Comparison of ENCODE assay signal across 8 cellular contexts in the genomic region with DNA sequence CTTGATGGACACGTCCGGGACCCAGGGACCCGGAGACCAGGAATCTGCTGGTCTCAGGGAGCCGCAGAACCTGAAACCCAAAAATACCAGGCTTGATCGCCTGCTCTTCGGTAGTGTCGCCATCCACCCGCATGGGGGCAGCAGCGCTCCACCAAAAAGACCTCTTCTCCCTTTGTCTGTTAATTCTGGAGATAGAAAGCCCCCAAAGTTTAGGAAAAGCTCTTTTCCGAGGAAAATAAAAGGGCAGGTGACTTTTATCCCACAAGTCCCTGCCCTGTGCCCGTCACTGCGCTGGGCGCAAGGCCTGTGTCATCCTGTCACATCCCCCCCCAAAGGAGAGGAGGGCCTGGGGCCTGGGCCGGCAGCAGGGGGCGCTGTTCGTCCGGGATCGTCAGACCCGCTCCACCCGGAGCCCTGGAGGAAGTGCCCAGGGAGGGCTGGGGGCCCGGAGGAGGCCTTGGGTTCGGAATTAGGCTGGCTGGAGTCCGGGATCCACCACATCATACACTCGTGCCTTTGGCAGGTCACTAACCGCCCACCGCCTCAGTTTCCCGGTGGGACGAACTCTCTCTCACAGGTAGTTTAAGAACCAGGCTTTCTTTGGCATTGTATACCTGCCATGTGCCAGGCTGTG. TPM values are rescaled to one million over a fixed set of nuclear protein-coding genes. Genes with fewer than 3 reads are reported as not detected.
DNase-seq lines count a peak whose midpoint lies in the region; ATAC-seq and TF ChIP-seq lines count a peak whose summit lies in the region.

No MANE protein-coding gene starts in this region.

- no TSS peak for BruUV-seq in Calu3 (replicated peaks; lab: Mats Ljungman, UMichigan)

- H3K4me3 ChIP-seq in foreskin fibroblast (ENCODE audit: low read depth in 1 of 2, low read length in 2 of 2) = peak overlapping the region; percentile 32 to 58
- H3K4me3 ChIP-seq in neuron (ENCODE audit: low read length) = peak overlapping the region; percentile 23
- peak overlapping the region; percentile 54 to 74 for H3K4me3 ChIP-seq in stomach smooth muscle (ENCODE audit: low read length in 2 of 2)

- H3K36me3 Mint-ChIP-seq in Calu3 (ENCODE audit: insufficient read depth, unreplicated experiment) = peaks cover 42% of the 10 kb centered on the region

- H3K4me1 ChIP-seq in neuron (ENCODE audit: insufficient read depth, low read length) (peaks cover 11% of the 10 kb centered on the region), stomach smooth muscle (ENCODE audit: control insufficient read depth, insufficient read depth, low read length) (peaks cover 17% of the 10 kb centered on the region)

- peak overlapping the region; percentile 96 for H3K27ac Mint-ChIP-seq in Calu3 (ENCODE audit: unreplicated experiment)

- H3K36me3 ChIP-seq in neuron (ENCODE audit: insufficient read depth, low read length) (no peaks in the 10 kb centered on the region), stomach smooth muscle (ENCODE audit: control insufficient read depth in 2 of 2, insufficient read depth in 2 of 2, low read length in 2 of 2) (no peaks in the 10 kb centered on the region)

- peak; percentile 89 for DNase-seq in Calu3
- DNase-seq in KG1 (lab: John Stamatoyannopoulos, UW) = peak; percentile 88
- DNase-seq in SHP77 treated with DMSO at 0.1 percent for 48 hours (lab: John Stamatoyannopoulos, UW) = peak; percentile 66
- DNase-seq in activated gamma-delta T cell (lab: John Stamatoyannopoulos, UW) = peak; percentile 72
- peak; percentile 60 to 87 for DNase-seq in foreskin fibroblast

- peak overlapping the region; percentile 59 for H2AFZ ChIP-seq in neuron (ENCODE audit: low read depth, low read length)

- peak overlapping the region; percentile 67 for H3K27ac ChIP-seq in stomach smooth muscle (ENCODE audit: low read length)

- H3K27me3 ChIP-seq in neuron (ENCODE audit: insufficient read depth, low read length) (no peaks in the 10 kb centered on the region), stomach smooth muscle (ENCODE audit: control insufficient read depth in 1 of 2, insufficient read depth in 2 of 2, low read length in 2 of 2) (no peaks in the 10 kb centered on the region)

- H3K4me3 Mint-ChIP-seq in Calu3 (ENCODE audit: low read depth, unreplicated experiment) = peak overlapping the region; percentile 24

- TF ChIP-seq CTCF in Calu3 (IDR thresholded peaks at IDR 0.05; ENCODE audit: unreplicated experiment) (peak; percentile 94), foreskin fibroblast (IDR thresholded peaks at IDR 0.05; ENCODE audit: low read depth, low read length) (peak; percentile 98)

- no peaks in the 10 kb centered on the region for H3K9me3 ChIP-seq in neuron (ENCODE audit: low read length)
- H3K9me3 ChIP-seq in stomach smooth muscle (ENCODE audit: control insufficient read depth in 2 of 2, low read length in 2 of 2) = no peaks in the 10 kb centered on the region

- ATAC-seq in GM21529 (IDR thresholded peaks at IDR 0.05; ENCODE audit: unreplicated experiment) = peak; percentile 27

- peaks cover 63% of the 10 kb centered on the region for H3K4me1 Mint-ChIP-seq in Calu3 (ENCODE audit: low read depth, unreplicated experiment)

- H3K9ac ChIP-seq in stomach smooth muscle (ENCODE audit: low read length in 2 of 2) = peak overlapping the region; percentile 37 to 66

- no peaks in the 10 kb centered on the region for H3K27me3 Mint-ChIP-seq in Calu3 (ENCODE audit: unreplicated experiment)

- intact Hi-C loops in Calu3 (cut with micrococcal nuclease; ENCODE audit: unreplicated experiment) = loop anchor here (2.0 to 5.0 kb wide), 3 partner anchors 95 to 425 kb away; a partner anchor contains a TSS

- no peaks in the 10 kb centered on the region for H3K9me3 Mint-ChIP-seq in Calu3 (ENCODE audit: low read depth, unreplicated experiment)

- CTCF ChIA-PET in Calu3 (lab: Charles Lee) = interaction anchor here (1.0 to 1.9 kb wide), 8 partner anchors 13 to 294 kb away, joined by 3 to 18 read pairs (median 7); a partner anchor contains a TSS

RNA-seq across cellular contexts. Expression of a gene that starts 31.9 kb away (rescaled TPM):
- total RNA-seq in Calu3 (2022) = 196 and 197 TPM in 2 replicates

RNA-seq across cellular contexts. Expression of a gene that starts 41.0 kb away (rescaled TPM):
- total RNA-seq in Calu3 (2022) = 11.2 and 11.6 TPM in 2 replicates

Comparison
In these comparisons a context has a peak if more than half of its experiments do, and no peak if none do; other contexts are left out.
1. Peak in every context shown above with its lines: DNase-seq, ATAC-seq, H3K4me3 ChIP-seq and H3K27ac ChIP-seq.